Comparison of ENCODE assay signal across 17 cellular contexts in the genomic region with DNA sequence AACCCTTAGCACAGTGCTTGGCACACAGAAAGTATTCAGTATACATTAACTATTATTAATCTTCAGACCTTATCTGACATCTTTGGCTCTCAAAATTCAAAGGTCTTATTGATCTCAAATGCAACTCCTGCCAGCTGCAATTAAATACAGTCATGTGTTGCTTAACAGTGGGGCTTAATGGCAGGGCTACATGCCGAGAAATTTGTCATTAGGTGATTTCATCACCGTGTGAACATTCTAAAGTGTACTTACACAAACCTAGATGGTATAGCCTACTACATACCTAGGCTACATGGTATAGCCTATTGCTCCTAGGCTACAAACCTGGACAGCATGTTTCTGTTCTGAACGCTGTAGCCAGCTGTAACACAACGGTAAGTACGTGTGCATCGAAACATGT.
"Had no signal": no experiment of that assay in that cellular context is flagged by ENCODE, and none has a peak within 500 bp of the region (broad histone marks: within the 10 kb centered on the region; RNA-seq: fewer than 3 reads in every experiment).

No MANE protein-coding gene starts in this region.

- H3K27me3 ChIP-seq: neutrophil, right atrium auricular region, tibial artery, vagina had no signal

- H3K9me3 ChIP-seq: neutrophil, vagina had no signal

- H3K36me3 ChIP-seq: neutrophil, right atrium auricular region, tibial artery, vagina had no signal

- DNase-seq: activated CD4-positive, alpha-beta T cell treated with anti-CD3 and anti-CD28 coated beads for 36 hours; activated naive CD4-positive, alpha-beta T cell treated with Interleukin-2 at 50 U/mL for 16 hours; activated naive CD8-positive, alpha-beta T cell treated with anti-CD3 and anti-CD28 coated beads, Interleukin-2, amount 50 U/mL, for 24 hours; caudate nucleus; effector CD8-positive, alpha-beta T cell; glutamatergic neuron; immature natural killer cell; left colon; naive thymus-derived CD4-positive, alpha-beta T cell; tibial artery had no signal

- ATAC-seq: activated CD4-positive, alpha-beta T cell treated with anti-CD3 and anti-CD28 coated beads for 36 hours; activated naive CD8-positive, alpha-beta T cell treated with anti-CD3 and anti-CD28 coated beads, Interleukin-2, amount 50 U/mL, for 24 hours; left colon; naive thymus-derived CD4-positive, alpha-beta T cell; stimulated activated effector memory CD8-positive, alpha-beta T cell treated with anti-CD3 and anti-CD28 coated beads, Interleukin-12 subunit alpha, Interleukin-12 subunit beta, amount 100 ng/mL, for 72 hours had no signal

- H3K4me1 ChIP-seq: right atrium auricular region, tibial artery, vagina had no signal

- H3K4me3 ChIP-seq: coronary artery, right atrium auricular region, skin epidermis, tibial artery, vagina had no signal

- H3K27ac ChIP-seq: coronary artery, neutrophil, right atrium auricular region, skin epidermis, tibial artery, vagina, VCaP had no signal
